Comparison of ENCODE assay signal across 1 cellular context in the genomic region with DNA sequence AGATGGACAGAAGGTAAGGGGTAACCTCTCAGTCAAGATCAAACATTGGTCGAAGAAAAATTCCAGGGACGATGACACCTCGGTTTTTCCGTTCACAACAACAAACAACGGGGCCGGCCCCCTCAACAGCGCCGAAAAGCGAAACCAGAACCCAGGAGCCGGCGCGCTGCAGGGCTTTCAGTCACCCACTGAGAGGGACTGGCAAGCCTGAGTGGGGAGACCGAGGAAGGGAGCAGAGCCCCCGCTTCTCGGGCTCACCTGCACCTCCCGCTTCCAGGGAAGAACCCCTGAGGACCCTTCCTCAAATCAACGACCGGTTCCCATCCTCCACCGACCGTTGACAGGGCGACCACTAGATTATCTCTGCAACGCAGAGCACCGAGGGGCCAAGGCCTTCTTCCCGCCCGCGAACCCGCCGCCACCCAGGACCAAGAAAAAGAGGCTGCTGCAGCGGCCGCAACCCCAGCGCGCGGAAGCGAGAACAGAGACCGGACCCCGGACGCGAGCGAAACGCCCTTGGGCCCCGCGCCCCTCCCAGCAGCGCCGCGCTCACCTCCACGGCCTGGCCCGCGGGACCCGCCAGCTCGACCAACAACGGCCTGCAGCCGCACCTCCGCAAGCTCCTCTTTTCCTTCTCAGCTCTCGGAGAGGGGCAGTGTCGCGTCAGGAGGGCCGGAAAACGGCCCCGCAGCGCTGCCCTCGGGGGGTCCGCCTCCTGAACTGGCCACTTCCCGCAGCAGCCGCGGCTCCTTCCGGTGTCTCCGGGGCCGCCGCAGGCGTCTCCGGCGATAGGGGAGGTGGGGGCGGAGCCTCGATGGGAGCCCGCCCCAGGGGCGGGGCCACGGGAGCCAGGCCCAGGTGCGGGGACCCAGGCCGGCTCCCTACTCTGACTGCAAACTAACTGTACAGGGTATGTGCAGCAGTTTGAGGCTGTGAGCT.
TF ChIP-seq lines count a peak whose summit lies in the region.

A gene (minus strand): TSS at position 763 of the 939 bp plus-strand sequence. CDS start 18,155 bp downstream, outside the sequence.

TF ChIP-seq in HepG2, 621 proteins besides CTCF, POLR2A, EP300 and RAD21 (continued from another document and continues in another):
- TF ChIP-seq, protein P1, sequence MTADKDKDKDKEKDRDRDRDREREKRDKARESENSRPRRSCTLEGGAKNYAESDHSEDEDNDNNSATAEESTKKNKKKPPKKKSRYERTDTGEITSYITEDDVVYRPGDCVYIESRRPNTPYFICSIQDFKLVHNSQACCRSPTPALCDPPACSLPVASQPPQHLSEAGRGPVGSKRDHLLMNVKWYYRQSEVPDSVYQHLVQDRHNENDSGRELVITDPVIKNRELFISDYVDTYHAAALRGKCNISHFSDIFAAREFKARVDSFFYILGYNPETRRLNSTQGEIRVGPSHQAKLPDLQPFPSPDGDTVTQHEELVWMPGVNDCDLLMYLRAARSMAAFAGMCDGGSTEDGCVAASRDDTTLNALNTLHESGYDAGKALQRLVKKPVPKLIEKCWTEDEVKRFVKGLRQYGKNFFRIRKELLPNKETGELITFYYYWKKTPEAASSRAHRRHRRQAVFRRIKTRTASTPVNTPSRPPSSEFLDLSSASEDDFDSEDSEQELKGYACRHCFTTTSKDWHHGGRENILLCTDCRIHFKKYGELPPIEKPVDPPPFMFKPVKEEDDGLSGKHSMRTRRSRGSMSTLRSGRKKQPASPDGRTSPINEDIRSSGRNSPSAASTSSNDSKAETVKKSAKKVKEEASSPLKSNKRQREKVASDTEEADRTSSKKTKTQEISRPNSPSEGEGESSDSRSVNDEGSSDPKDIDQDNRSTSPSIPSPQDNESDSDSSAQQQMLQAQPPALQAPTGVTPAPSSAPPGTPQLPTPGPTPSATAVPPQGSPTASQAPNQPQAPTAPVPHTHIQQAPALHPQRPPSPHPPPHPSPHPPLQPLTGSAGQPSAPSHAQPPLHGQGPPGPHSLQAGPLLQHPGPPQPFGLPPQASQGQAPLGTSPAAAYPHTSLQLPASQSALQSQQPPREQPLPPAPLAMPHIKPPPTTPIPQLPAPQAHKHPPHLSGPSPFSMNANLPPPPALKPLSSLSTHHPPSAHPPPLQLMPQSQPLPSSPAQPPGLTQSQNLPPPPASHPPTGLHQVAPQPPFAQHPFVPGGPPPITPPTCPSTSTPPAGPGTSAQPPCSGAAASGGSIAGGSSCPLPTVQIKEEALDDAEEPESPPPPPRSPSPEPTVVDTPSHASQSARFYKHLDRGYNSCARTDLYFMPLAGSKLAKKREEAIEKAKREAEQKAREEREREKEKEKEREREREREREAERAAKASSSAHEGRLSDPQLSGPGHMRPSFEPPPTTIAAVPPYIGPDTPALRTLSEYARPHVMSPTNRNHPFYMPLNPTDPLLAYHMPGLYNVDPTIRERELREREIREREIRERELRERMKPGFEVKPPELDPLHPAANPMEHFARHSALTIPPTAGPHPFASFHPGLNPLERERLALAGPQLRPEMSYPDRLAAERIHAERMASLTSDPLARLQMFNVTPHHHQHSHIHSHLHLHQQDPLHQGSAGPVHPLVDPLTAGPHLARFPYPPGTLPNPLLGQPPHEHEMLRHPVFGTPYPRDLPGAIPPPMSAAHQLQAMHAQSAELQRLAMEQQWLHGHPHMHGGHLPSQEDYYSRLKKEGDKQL (CRISPR knock-in tag; IDR thresholded peaks at IDR 0.05; ENCODE audit: low read depth): peak; percentile 14
- TF ChIP-seq RARA (CRISPR knock-in tag; IDR thresholded peaks at IDR 0.05) (peak; percentile 27; the same call in 1 of the 2 replicates), SPEN (CRISPR knock-in tag; IDR thresholded peaks at IDR 0.05; ENCODE audit: low read depth) (peak; percentile 82; the same call in 1 of the 2 replicates), ZNF432 (CRISPR knock-in tag; IDR thresholded peaks at IDR 0.05; ENCODE audit: borderline replicate concordance) (0 out of 2 replicates have a peak, but pooled peaks have one; percentile 84), BHLHE40 (IDR thresholded peaks at IDR 0.05; ENCODE audit: low read length) (0 out of 2 replicates have a peak, but pooled peaks have one; percentile 20), ZNF709 (CRISPR knock-in tag; IDR thresholded peaks at IDR 0.05) (peak; percentile 71; the same call in 1 of the 2 replicates), PRMT3 (CRISPR knock-in tag; IDR thresholded peaks at IDR 0.05; ENCODE audit: borderline replicate concordance, low read depth) (no peak), FLYWCH1 (CRISPR knock-in tag; IDR thresholded peaks at IDR 0.05) (0 out of 2 replicates have a peak, but pooled peaks have one; percentile 61), ZBTB8A (CRISPR knock-in tag; IDR thresholded peaks at IDR 0.05; ENCODE audit: borderline replicate concordance, low read depth) (0 out of 2 replicates have a peak, but pooled peaks have one; percentile 63), KLF6 (CRISPR knock-in tag; IDR thresholded peaks at IDR 0.05) (peak; percentile 43; the same call in 1 of the 2 replicates), SSRP1 (CRISPR knock-in tag; IDR thresholded peaks at IDR 0.05) (no peak), CBX5 (CRISPR knock-in tag; IDR thresholded peaks at IDR 0.05; ENCODE audit: borderline replicate concordance) (peak; percentile 26; the same call in 1 of the 2 replicates), ZNF234 (CRISPR knock-in tag; conservative IDR thresholded peaks at IDR 0.05) (no peak), NRL (CRISPR knock-in tag; IDR thresholded peaks at IDR 0.05; ENCODE audit: borderline replicate concordance) (peak; percentile 68; the same call in 1 of the 2 replicates), ZNF121 (CRISPR knock-in tag; IDR thresholded peaks at IDR 0.05) (no peak; the same call in 1 of the 2 replicates), SNAI1 (CRISPR knock-in tag; IDR thresholded peaks at IDR 0.05; ENCODE audit: borderline replicate concordance) (no peak), ZNF33A (CRISPR knock-in tag; IDR thresholded peaks at IDR 0.05; ENCODE audit: borderline replicate concordance) (peak; percentile 35; the same call in 1 of the 2 replicates), RNF2 (conservative IDR thresholded peaks at IDR 0.05; ENCODE audit: low read depth) (no peak), CCAR2 (optimal IDR thresholded peaks at IDR 0.05; ENCODE audit: low read depth, low read length) (no peak), ZEB1 (IDR thresholded peaks at IDR 0.05; ENCODE audit: insufficient replicate concordance, low read depth) (peak; percentile 22), ZBTB3 (CRISPR knock-in tag; IDR thresholded peaks at IDR 0.05; ENCODE audit: borderline replicate concordance, low read depth) (no peak; the same call in 1 of the 2 replicates), PHB2 (IDR thresholded peaks at IDR 0.05; ENCODE audit: partially characterized antibody) (no peak), ZNF253 (CRISPR knock-in tag; IDR thresholded peaks at IDR 0.05; ENCODE audit: borderline replicate concordance) (peak; percentile 71; the same call in 1 of the 2 replicates), HDAC1 (CRISPR knock-in tag; IDR thresholded peaks at IDR 0.05) (peak; percentile 73), HMG20B (CRISPR knock-in tag; conservative IDR thresholded peaks at IDR 0.05) (0 out of 2 replicates have a peak, but pooled peaks have one; percentile 12), GZF1 (CRISPR knock-in tag; IDR thresholded peaks at IDR 0.05) (peak; percentile 56; the same call in 1 of the 2 replicates), ZSCAN21 (CRISPR knock-in tag; IDR thresholded peaks at IDR 0.05; ENCODE audit: borderline replicate concordance) (peak; percentile 37; the same call in 1 of the 2 replicates), ZNF251 (CRISPR knock-in tag; IDR thresholded peaks at IDR 0.05) (no peak), KAT7 (CRISPR knock-in tag; IDR thresholded peaks at IDR 0.05; ENCODE audit: borderline replicate concordance) (peak; percentile 83; the same call in 1 of the 2 replicates), MXI1 (IDR thresholded peaks at IDR 0.05; ENCODE audit: borderline replicate concordance, low read depth, low read length) (peak; percentile 69; the same call in 1 of the 3 replicates), FOXJ3 (CRISPR knock-in tag; IDR thresholded peaks at IDR 0.05; ENCODE audit: borderline replicate concordance) (no peak), MTA1 (CRISPR knock-in tag; IDR thresholded peaks at IDR 0.05; ENCODE audit: borderline replicate concordance) (peak; percentile 83; the same call in 1 of the 2 replicates), KLF13 (CRISPR knock-in tag; IDR thresholded peaks at IDR 0.05) (no peak), NPAS2 (CRISPR knock-in tag; IDR thresholded peaks at IDR 0.05; ENCODE audit: borderline replicate concordance) (peak; percentile 74; the same call in 1 of the 2 replicates), KDM1A (CRISPR knock-in tag; IDR thresholded peaks at IDR 0.05) (no peak), FIP1L1 (IDR thresholded peaks at IDR 0.05; ENCODE audit: borderline replicate concordance, insufficient read depth, low read depth, low read length) (no peak), KLF12 (CRISPR knock-in tag; IDR thresholded peaks at IDR 0.05; ENCODE audit: borderline replicate concordance) (peak; percentile 64; the same call in 1 of the 2 replicates), SMAD9 (CRISPR knock-in tag; IDR thresholded peaks at IDR 0.05) (0 out of 2 replicates have a peak, but pooled peaks have one; percentile 23), TEAD3 (CRISPR knock-in tag; optimal IDR thresholded peaks at IDR 0.05; ENCODE audit: borderline replicate concordance) (peak; percentile 61), ZFP90 (CRISPR knock-in tag; IDR thresholded peaks at IDR 0.05; ENCODE audit: borderline replicate concordance) (no peak; the same call in 1 of the 2 replicates), ZNF564 (CRISPR knock-in tag; IDR thresholded peaks at IDR 0.05) (no peak; the same call in 1 of the 2 replicates), FOXP1 (IDR thresholded peaks at IDR 0.05) (no peak), FOXP1 (CRISPR knock-in tag; IDR thresholded peaks at IDR 0.05) (no peak), ZFY (CRISPR knock-in tag; IDR thresholded peaks at IDR 0.05) (peak; percentile 97), RFX3 (CRISPR knock-in tag; IDR thresholded peaks at IDR 0.05) (no peak), FOXK2 (IDR thresholded peaks at IDR 0.05) (no peak), RBM39 (IDR thresholded peaks at IDR 0.05; ENCODE audit: low read depth, low read length, poor library complexity, severe bottlenecking) (peak; percentile 80), GLI4 (CRISPR knock-in tag; IDR thresholded peaks at IDR 0.05; ENCODE audit: borderline replicate concordance) (peak; percentile 29; the same call in 1 of the 2 replicates), RXRA (CRISPR knock-in tag; IDR thresholded peaks at IDR 0.05) (no peak), BRCA1 (CRISPR knock-in tag; IDR thresholded peaks at IDR 0.05) (0 out of 2 replicates have a peak, but pooled peaks have one; percentile 47), ZNF17 (CRISPR knock-in tag; IDR thresholded peaks at IDR 0.05) (no peak)
- TF ChIP-seq, protein P2, sequence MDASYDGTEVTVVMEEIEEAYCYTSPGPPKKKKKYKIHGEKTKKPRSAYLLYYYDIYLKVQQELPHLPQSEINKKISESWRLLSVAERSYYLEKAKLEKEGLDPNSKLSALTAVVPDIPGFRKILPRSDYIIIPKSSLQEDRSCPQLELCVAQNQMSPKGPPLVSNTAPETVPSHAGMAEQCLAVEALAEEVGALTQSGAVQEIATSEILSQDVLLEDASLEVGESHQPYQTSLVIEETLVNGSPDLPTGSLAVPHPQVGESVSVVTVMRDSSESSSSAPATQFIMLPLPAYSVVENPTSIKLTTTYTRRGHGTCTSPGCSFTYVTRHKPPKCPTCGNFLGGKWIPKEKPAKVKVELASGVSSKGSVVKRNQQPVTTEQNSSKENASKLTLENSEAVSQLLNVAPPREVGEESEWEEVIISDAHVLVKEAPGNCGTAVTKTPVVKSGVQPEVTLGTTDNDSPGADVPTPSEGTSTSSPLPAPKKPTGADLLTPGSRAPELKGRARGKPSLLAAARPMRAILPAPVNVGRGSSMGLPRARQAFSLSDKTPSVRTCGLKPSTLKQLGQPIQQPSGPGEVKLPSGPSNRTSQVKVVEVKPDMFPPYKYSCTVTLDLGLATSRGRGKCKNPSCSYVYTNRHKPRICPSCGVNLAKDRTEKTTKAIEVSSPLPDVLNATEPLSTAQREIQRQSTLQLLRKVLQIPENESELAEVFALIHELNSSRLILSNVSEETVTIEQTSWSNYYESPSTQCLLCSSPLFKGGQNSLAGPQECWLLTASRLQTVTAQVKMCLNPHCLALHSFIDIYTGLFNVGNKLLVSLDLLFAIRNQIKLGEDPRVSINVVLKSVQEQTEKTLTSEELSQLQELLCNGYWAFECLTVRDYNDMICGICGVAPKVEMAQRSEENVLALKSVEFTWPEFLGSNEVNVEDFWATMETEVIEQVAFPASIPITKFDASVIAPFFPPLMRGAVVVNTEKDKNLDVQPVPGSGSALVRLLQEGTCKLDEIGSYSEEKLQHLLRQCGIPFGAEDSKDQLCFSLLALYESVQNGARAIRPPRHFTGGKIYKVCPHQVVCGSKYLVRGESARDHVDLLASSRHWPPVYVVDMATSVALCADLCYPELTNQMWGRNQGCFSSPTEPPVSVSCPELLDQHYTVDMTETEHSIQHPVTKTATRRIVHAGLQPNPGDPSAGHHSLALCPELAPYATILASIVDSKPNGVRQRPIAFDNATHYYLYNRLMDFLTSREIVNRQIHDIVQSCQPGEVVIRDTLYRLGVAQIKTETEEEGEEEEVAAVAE (CRISPR knock-in tag; IDR thresholded peaks at IDR 0.05; ENCODE audit: borderline replicate concordance): no peak
- TF ChIP-seq, protein P3, sequence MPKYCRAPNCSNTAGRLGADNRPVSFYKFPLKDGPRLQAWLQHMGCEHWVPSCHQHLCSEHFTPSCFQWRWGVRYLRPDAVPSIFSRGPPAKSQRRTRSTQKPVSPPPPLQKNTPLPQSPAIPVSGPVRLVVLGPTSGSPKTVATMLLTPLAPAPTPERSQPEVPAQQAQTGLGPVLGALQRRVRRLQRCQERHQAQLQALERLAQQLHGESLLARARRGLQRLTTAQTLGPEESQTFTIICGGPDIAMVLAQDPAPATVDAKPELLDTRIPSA (CRISPR knock-in tag; IDR thresholded peaks at IDR 0.05; ENCODE audit: borderline replicate concordance): no peak
- TF ChIP-seq, protein P4, sequence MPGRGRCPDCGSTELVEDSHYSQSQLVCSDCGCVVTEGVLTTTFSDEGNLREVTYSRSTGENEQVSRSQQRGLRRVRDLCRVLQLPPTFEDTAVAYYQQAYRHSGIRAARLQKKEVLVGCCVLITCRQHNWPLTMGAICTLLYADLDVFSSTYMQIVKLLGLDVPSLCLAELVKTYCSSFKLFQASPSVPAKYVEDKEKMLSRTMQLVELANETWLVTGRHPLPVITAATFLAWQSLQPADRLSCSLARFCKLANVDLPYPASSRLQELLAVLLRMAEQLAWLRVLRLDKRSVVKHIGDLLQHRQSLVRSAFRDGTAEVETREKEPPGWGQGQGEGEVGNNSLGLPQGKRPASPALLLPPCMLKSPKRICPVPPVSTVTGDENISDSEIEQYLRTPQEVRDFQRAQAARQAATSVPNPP (CRISPR knock-in tag; IDR thresholded peaks at IDR 0.05): 0 out of 2 replicates have a peak, but pooled peaks have one; percentile 13
- TF ChIP-seq, protein P5, sequence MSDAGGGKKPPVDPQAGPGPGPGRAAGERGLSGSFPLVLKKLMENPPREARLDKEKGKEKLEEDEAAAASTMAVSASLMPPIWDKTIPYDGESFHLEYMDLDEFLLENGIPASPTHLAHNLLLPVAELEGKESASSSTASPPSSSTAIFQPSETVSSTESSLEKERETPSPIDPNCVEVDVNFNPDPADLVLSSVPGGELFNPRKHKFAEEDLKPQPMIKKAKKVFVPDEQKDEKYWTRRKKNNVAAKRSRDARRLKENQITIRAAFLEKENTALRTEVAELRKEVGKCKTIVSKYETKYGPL (CRISPR knock-in tag; IDR thresholded peaks at IDR 0.05): peak; percentile 41; the same call in 1 of the 2 replicates
- TF ChIP-seq, protein P6, sequence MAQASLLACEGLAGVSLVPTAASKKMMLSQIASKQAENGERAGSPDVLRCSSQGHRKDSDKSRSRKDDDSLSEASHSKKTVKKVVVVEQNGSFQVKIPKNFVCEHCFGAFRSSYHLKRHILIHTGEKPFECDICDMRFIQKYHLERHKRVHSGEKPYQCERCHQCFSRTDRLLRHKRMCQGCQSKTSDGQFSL (CRISPR knock-in tag; IDR thresholded peaks at IDR 0.05): peak; percentile 56; the same call in 1 of the 2 replicates
